Comparison of ENCODE assay signal across 8 cellular contexts in the genomic region with DNA sequence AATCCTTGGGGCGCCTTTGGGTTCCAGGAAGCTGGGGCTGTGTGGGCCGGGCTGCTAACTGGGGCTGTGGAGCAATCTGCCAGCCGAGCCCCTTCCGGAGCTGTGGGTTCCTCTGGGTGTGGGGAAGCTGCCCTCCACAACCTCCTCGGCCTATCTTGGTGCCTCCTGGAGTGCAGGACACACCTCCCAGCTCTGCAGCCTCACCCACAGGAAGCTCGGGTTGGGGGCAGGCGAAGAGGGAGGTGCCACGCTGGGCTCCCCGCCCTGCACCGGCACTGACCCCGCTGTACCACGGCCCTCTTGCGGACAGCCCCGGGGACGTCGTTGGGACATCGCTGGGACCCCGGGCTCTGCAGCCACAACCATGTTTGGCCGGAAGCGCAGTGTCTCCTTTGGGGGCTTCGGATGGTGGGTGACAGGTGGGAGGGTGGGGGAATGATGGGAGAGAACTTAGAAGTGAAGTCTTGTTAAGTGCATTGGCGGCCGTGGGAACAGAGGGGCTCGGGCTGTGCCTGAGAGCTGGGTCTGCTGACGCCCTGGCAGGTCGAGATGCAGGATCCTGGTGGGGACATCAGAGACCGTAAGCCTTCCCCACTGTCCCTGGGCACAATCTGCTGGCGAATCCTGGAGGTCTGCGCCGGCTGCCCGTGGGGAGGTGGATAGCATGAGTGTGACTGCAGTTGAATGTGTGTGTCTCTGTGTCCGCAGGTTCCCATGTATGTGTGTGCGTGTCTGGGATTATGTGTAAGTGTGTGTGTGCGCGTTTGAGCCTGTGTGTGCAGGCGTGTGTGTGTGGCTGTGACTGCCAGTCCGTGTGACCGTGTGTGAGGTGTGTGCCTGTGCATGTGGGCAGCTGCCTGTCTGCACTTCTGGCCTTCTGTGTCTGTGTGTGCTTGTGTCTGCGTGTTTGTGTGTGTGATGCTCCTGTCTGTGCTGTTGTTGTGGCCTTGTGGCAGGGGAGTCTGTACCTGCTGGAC. TPM values are rescaled to one million over a fixed set of nuclear protein-coding genes. Genes with fewer than 3 reads are reported as not detected.
DNase-seq lines count a peak whose midpoint lies in the region; ATAC-seq and TF ChIP-seq lines count a peak whose summit lies in the region.

Gene RAP1GAP2, plus strand, starts transcription at position 275 of the 977 bp plus-strand sequence. Its CDS starts 90 bp downstream, at position 365.

- H3K9me3 ChIP-seq in esophagus squamous epithelium (no peaks in the 10 kb centered on the region), skeletal muscle tissue (ENCODE audit: control insufficient read depth in 3 of 3, low read length in 3 of 3) (no peaks in the 10 kb centered on the region)

- peak; percentile 98 for DNase-seq in KBM-7
- DNase-seq in activated CD4-positive, alpha-beta memory T cell treated with anti-CD3 and anti-CD28 coated beads, Interleukin-2, amount 10 ng/mL, durations not matched to agents 7 days and 5 days = peak; percentile 91
- peak; percentile 46 for DNase-seq in esophagus squamous epithelium (lab: John Stamatoyannopoulos, UW)
- DNase-seq in NCI-H748 (lab: John Stamatoyannopoulos, UW; ENCODE audit: unreplicated experiment) = no peak
- DNase-seq in NCI-H446 (lab: John Stamatoyannopoulos, UW) = no peak
- DNase-seq in NCI-H774 (lab: John Stamatoyannopoulos, UW) = no peak

- peak within 1 kb of the TSS in 3 of 4 donors; percentile 10 to 52 (median 28) for H3K4me3 ChIP-seq in esophagus squamous epithelium
- peak within 1 kb of the TSS; percentile 22 to 32 (median 23) for H3K4me3 ChIP-seq in skeletal muscle tissue (ENCODE audit: low read length in 3 of 3)

- peaks cover 18% of the 10 kb centered on the region for H3K27me3 Mint-ChIP-seq in activated CD4-positive, alpha-beta memory T cell treated with anti-CD3 and anti-CD28 coated beads, Interleukin-2, amount 10 ng/mL, durations not matched to agents 7 days and 5 days

- POLR2A ChIA-PET in activated CD4-positive, alpha-beta memory T cell treated with anti-CD3 and anti-CD28 coated beads, Interleukin-2, amount 10 ng/mL, durations not matched to agents 7 days and 5 days (lab: Charles Lee) = interaction anchor here (0.6 to 15.3 kb wide), 11 partner anchors 9 to 895 kb away, joined by 3 to 346 read pairs (median 4); no protein-coding TSS in a partner anchor

- H3K36me3 Mint-ChIP-seq in activated CD4-positive, alpha-beta memory T cell treated with anti-CD3 and anti-CD28 coated beads, Interleukin-2, amount 10 ng/mL, durations not matched to agents 7 days and 5 days (ENCODE audit: low read depth) = peaks cover 49% of the 10 kb centered on the region

- in situ Hi-C loops in KBM-7 (cut with MboI; ENCODE audit: low pct_unique_long_range_greater_than_20kb, low sequenced_read_pairs) = no loop called here

- H3K4me1 ChIP-seq in esophagus squamous epithelium = peaks cover 0 to 24% (median 0%) of the 10 kb centered on the region in 3 donors
- H3K4me1 ChIP-seq in skeletal muscle tissue (ENCODE audit: control insufficient read depth in 3 of 3, insufficient read depth in 3 of 3, low read length in 3 of 3) = peaks cover 0 to 5% (median 0%) of the 10 kb centered on the region in 3 donors

- H3K4me1 Mint-ChIP-seq in activated CD4-positive, alpha-beta memory T cell treated with anti-CD3 and anti-CD28 coated beads, Interleukin-2, amount 10 ng/mL, durations not matched to agents 7 days and 5 days = peaks cover 86% of the 10 kb centered on the region

- no peak for ATAC-seq in GM21528 (IDR thresholded peaks at IDR 0.05; ENCODE audit: low FRiP score, unreplicated experiment)

- H3K9ac ChIP-seq in skeletal muscle tissue (ENCODE audit: low read depth in 1 of 3, low read length in 3 of 3) = no peak within 1 kb of the TSS

- H3K27ac ChIP-seq in esophagus squamous epithelium (no peak within 1 kb of the TSS), skeletal muscle tissue (ENCODE audit: low read depth, low read length) (no peak within 1 kb of the TSS)

- WGBS in esophagus squamous epithelium, 2 donors = 47 to 50% methylated on average over 9 to 15 of the region's 39 CpGs

- H3K9me3 Mint-ChIP-seq in activated CD4-positive, alpha-beta memory T cell treated with anti-CD3 and anti-CD28 coated beads, Interleukin-2, amount 10 ng/mL, durations not matched to agents 7 days and 5 days = no peaks in the 10 kb centered on the region

- H3K36me3 ChIP-seq in esophagus squamous epithelium = no peaks in the 10 kb centered on the region
- no peaks in the 10 kb centered on the region for H3K36me3 ChIP-seq in skeletal muscle tissue (ENCODE audit: control insufficient read depth in 3 of 3, insufficient read depth in 3 of 3, low read length in 3 of 3)

- peaks cover 0 to 80% (median 0%) of the 10 kb centered on the region in 4 donors for H3K27me3 ChIP-seq in esophagus squamous epithelium
- H3K27me3 ChIP-seq in skeletal muscle tissue (ENCODE audit: control insufficient read depth in 3 of 3, insufficient read depth in 3 of 3, low read length in 3 of 3) = peaks cover 35 to 51% (median 50%) of the 10 kb centered on the region in 3 donors

- CTCF ChIA-PET in activated CD4-positive, alpha-beta memory T cell treated with anti-CD3 and anti-CD28 coated beads, Interleukin-2, amount 10 ng/mL, durations not matched to agents 7 days and 5 days (lab: Charles Lee) = interaction anchor here (0.7 to 10.3 kb wide), 8 partner anchors 10 to 54 kb away, joined by 4 to 137 read pairs (median 4); no protein-coding TSS in a partner anchor

- peak within 1 kb of the TSS; percentile 77 for H3K27ac Mint-ChIP-seq in activated CD4-positive, alpha-beta memory T cell treated with anti-CD3 and anti-CD28 coated beads, Interleukin-2, amount 10 ng/mL, durations not matched to agents 7 days and 5 days

- TF ChIP-seq CTCF in esophagus squamous epithelium (IDR thresholded peaks at IDR 0.05) = no peak

- TF ChIP-seq POLR2A in esophagus squamous epithelium (IDR thresholded peaks at IDR 0.05) = no peak

- intact Hi-C loops in esophagus squamous epithelium (cut with DNase I) = no loop called here

- H3K4me3 Mint-ChIP-seq in activated CD4-positive, alpha-beta memory T cell treated with anti-CD3 and anti-CD28 coated beads, Interleukin-2, amount 10 ng/mL, durations not matched to agents 7 days and 5 days = peak within 1 kb of the TSS; percentile 97

RNA-seq across cellular contexts. Expression of gene RAP1GAP2, which starts in this region (rescaled TPM):
- total RNA-seq in activated CD4-positive, alpha-beta memory T cell treated with anti-CD3 and anti-CD28 coated beads, Interleukin-2, amount 10 ng/mL, durations not matched to agents 7 days and 5 days = 10 to 100 TPM; 36.7 to 39.8 TPM
- total RNA-seq in esophagus squamous epithelium = 10 to 100 TPM in 2 of 4 donors, 1 to 10 TPM in 2; 4.9 to 12.4 (median 10.0) TPM
- total RNA-seq in skeletal muscle tissue = 2.1 TPM

Comparison
In these comparisons a context has a peak if more than half of its experiments do, and no peak if none do; other contexts are left out.
1. DNase-seq: peak in KBM-7 (single experiment), activated CD4-positive, alpha-beta memory T cell treated with anti-CD3 and anti-CD28 coated beads, Interleukin-2, amount 10 ng/mL, durations not matched to agents 7 days and 5 days (single experiment) and esophagus squamous epithelium (single experiment); none in NCI-H748 (single experiment), NCI-H446 (0 of 2) and NCI-H774 (single experiment).